In genomic region chr2:135454608-135455007, GRCh38 we compare ENCODE assay signal across 32 cellular contexts.
"Had no signal": no experiment of that assay in that cellular context is flagged by ENCODE, and none has a peak within 500 bp of the region (broad histone marks: within the 10 kb centered on the region; RNA-seq: fewer than 3 reads in every experiment).

No MANE protein-coding gene starts in this region.

- DNase-seq: activated B cell treated with CpG ODN at 0.5 μM for 24 hours; activated CD4-positive, alpha-beta memory T cell treated with anti-CD3 and anti-CD28 coated beads for 36 hours; activated CD4-positive, alpha-beta T cell treated with anti-CD3 and anti-CD28 coated beads for 4 hours; activated CD4-positive, alpha-beta T cell treated with anti-CD3 and anti-CD28 coated beads, Interleukin-2, amount 10 ng/mL, durations not matched to agents 24 days and 14 days; activated CD4-positive, alpha-beta T cell treated with anti-CD3 and anti-CD28 coated beads, Interleukin-2, amount 50 U/mL, for 1 hour; activated CD4-positive, alpha-beta T cell treated with anti-CD3 and anti-CD28 coated beads, Interleukin-2, amount 50 U/mL, for 4 hours; activated CD4-positive, CD25-positive, alpha-beta regulatory T cell treated with anti-CD3 and anti-CD28 coated beads, Interleukin-2, amount 50 U/mL, for 72 hours; activated CD8-positive, alpha-beta memory T cell treated with anti-CD3 and anti-CD28 coated beads, Interleukin-2, amount 50 U/mL, for 4 hours; activated CD8-positive, alpha-beta T cell treated with anti-CD3 and anti-CD28 coated beads for 36 hours; activated effector memory CD4-positive, alpha-beta T cell treated with anti-CD3 and anti-CD28 coated beads, Interleukin-2, amount 50 U/mL, for 16 hours; activated gamma-delta T cell treated with Interleukin-2 at 50 U/mL for 16 hours; activated naive CD4-positive, alpha-beta T cell treated with anti-CD3 and anti-CD28 coated beads, Interleukin-2, amount 10 ng/mL, durations not matched to agents 7 days and 5 days; activated naive CD4-positive, alpha-beta T cell treated with Interleukin-2 at 50 U/mL for 16 hours; activated naive CD8-positive, alpha-beta T cell treated with anti-CD3 and anti-CD28 coated beads, Interleukin-2, amount 10 ng/mL, durations not matched to agents 7 days and 5 days; activated naive CD8-positive, alpha-beta T cell treated with anti-CD3 and anti-CD28 coated beads, Interleukin-2, amount 50 U/mL, for 24 hours; activated T-cell treated with anti-CD3 and anti-CD28 coated beads for 4 hours; activated T-cell treated with anti-CD3 and anti-CD28 coated beads, Interleukin-2, amount 50 U/mL, for 1 hour; activated T-cell treated with anti-CD3 and anti-CD28 coated beads, Interleukin-2, amount 50 U/mL, for 4 hours; activated T-cell treated with anti-CD3 and anti-CD28 coated beads, Interleukin-2, amount 50 U/mL, for 72 hours; amygdala; anterior cingulate cortex; caudate nucleus; cerebellar nuclear complex; T-helper 1 cell; T-helper 2 cell; T-helper 9 cell had no signal

- ATAC-seq: activated CD8-positive, alpha-beta T cell treated with anti-CD3 and anti-CD28 coated beads for 36 hours; activated naive CD8-positive, alpha-beta T cell treated with anti-CD3 and anti-CD28 coated beads, Interleukin-2, amount 50 U/mL, for 24 hours; activated T-cell treated with anti-CD3 and anti-CD28 coated beads, Interleukin-2, amount 50 U/mL, for 4 hours; activated T-cell treated with anti-CD3 and anti-CD28 coated beads, Interleukin-2, amount 50 U/mL, for 72 hours; activated T-helper 17 cell treated with anti-CD3 and anti-CD28 coated beads, Interleukin-2, amount 50 U/mL, for 72 hours had no signal

- H3K4me3 ChIP-seq: ascending aorta, cardiac muscle cell had no signal

- FAIRE-seq: bronchial epithelial cell, TTC549 had no signal

- H3K36me3 ChIP-seq: ascending aorta, cardiac muscle cell had no signal

- H3K27ac ChIP-seq: ascending aorta, cardiac muscle cell, VCaP had no signal

- H3K27me3 ChIP-seq: ascending aorta, cardiac muscle cell had no signal

- H3K4me1 ChIP-seq: ascending aorta had no signal
